ENCODE assay signal across 17 cellular contexts in the genomic region with DNA sequence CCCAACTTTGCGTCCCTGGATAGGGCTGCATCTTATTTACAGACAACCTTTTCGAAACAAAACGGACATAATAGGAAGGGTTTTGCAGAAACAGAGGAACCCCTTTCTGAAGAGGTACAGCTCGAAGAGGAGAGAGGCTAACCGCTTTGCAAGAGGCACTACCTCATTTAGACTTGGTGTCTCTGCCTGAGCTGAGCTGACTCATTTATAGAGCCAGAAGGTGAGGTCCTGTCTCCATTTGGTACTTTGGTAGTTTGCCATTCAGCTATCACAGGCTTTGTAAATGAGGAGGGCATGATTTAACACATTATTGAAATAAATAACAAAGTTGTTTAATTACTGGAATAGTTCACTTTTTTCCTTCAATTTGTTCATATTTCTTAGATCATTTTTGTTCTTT. TPM values are rescaled to one million over a fixed set of nuclear protein-coding genes. Genes with fewer than 3 reads are reported as not detected.
A peak's percentile ranks its signal among the peaks of the same experiment; 100 is the strongest.
DNase-seq lines count a peak whose midpoint lies in the region; ATAC-seq and TF ChIP-seq lines count a peak whose summit lies in the region.
"Had no signal": no experiment of that assay in that cellular context is flagged by ENCODE, and none has a peak within 500 bp of the region (broad histone marks: within the 10 kb centered on the region; RNA-seq: fewer than 3 reads in every experiment).

No MANE protein-coding gene starts in this region.

- no peak overlapping the region for H2AFZ ChIP-seq in OCI-LY3 (ENCODE audit: low read depth, low read length)

- H3K79me2 ChIP-seq in OCI-LY3 (ENCODE audit: low read length) = no peaks in the 10 kb centered on the region

- H3K4me3 ChIP-seq in OCI-LY3 (ENCODE audit: low read length) = no peak overlapping the region
- H3K4me3 ChIP-seq: HAP-1 had no signal

- H3K27ac ChIP-seq in OCI-LY3 (ENCODE audit: low read length) = no peak overlapping the region

- H3K9me3 ChIP-seq in OCI-LY3 (ENCODE audit: insufficient read depth, low read length) = no peaks in the 10 kb centered on the region
- H3K9me3 ChIP-seq: HAP-1 had no signal

- H3K4me1 ChIP-seq in OCI-LY3 (ENCODE audit: low read length) = peaks cover 30% of the 10 kb centered on the region

- no peaks in the 10 kb centered on the region for H3K36me3 ChIP-seq in OCI-LY3 (replicated peaks; ENCODE audit: low read depth, low read length)
- H3K36me3 ChIP-seq: HAP-1 had no signal

- peak; percentile 65 for ATAC-seq in GM18870 (IDR thresholded peaks at IDR 0.05; ENCODE audit: unreplicated experiment)
- peak; percentile 58 for ATAC-seq in HG03439 (IDR thresholded peaks at IDR 0.05; ENCODE audit: unreplicated experiment)
- no peak for ATAC-seq in GM18498 (IDR thresholded peaks at IDR 0.05; ENCODE audit: unreplicated experiment)
- no peak for ATAC-seq in HG02938 (IDR thresholded peaks at IDR 0.05; ENCODE audit: unreplicated experiment)

- H3K9ac ChIP-seq in OCI-LY3 (ENCODE audit: low read length) = no peak overlapping the region

- DNase-seq in DMS 273 (lab: John Stamatoyannopoulos, UW; ENCODE audit: unreplicated experiment) = peak; percentile 70
- no peak for DNase-seq in NCI-H187 treated with DMSO at 0.1 percent for 48 hours (lab: John Stamatoyannopoulos, UW)
- DNase-seq in occipital lobe (lab: John Stamatoyannopoulos, UW) = no peak
- DNase-seq: C1 segment of cervical spinal cord, DMS53, MV-4-11, NCI-H1417 treated with DMSO at 0.1 percent for 48 hours, NCI-H345, NCI-H774, SIG-M5, T-helper 2 cell had no signal

- no peaks in the 10 kb centered on the region for H4K20me1 ChIP-seq in OCI-LY3 (ENCODE audit: insufficient read depth, low read length)

- TF ChIP-seq CTCF in OCI-LY3 (IDR thresholded peaks at IDR 0.05; ENCODE audit: low read depth, low read length) = no peak

- H3K27me3 ChIP-seq in OCI-LY3 (ENCODE audit: low read depth, low read length) = peaks cover 26% of the 10 kb centered on the region

- peak overlapping the region; percentile 67 for H3K4me2 ChIP-seq in OCI-LY3 (ENCODE audit: low read length)

RNA-seq across cellular contexts. Expression of gene NXPH2, which starts 2.2 kb away (rescaled TPM):
- 30.4 TPM for total RNA-seq in occipital lobe

Comparison
In these comparisons a context has a peak if more than half of its experiments do, and no peak if none do; other contexts are left out.
1. ATAC-seq: peak in GM18870 (single experiment) and HG03439 (single experiment); none in GM18498 (single experiment) and HG02938 (single experiment).